In the genomic region with DNA sequence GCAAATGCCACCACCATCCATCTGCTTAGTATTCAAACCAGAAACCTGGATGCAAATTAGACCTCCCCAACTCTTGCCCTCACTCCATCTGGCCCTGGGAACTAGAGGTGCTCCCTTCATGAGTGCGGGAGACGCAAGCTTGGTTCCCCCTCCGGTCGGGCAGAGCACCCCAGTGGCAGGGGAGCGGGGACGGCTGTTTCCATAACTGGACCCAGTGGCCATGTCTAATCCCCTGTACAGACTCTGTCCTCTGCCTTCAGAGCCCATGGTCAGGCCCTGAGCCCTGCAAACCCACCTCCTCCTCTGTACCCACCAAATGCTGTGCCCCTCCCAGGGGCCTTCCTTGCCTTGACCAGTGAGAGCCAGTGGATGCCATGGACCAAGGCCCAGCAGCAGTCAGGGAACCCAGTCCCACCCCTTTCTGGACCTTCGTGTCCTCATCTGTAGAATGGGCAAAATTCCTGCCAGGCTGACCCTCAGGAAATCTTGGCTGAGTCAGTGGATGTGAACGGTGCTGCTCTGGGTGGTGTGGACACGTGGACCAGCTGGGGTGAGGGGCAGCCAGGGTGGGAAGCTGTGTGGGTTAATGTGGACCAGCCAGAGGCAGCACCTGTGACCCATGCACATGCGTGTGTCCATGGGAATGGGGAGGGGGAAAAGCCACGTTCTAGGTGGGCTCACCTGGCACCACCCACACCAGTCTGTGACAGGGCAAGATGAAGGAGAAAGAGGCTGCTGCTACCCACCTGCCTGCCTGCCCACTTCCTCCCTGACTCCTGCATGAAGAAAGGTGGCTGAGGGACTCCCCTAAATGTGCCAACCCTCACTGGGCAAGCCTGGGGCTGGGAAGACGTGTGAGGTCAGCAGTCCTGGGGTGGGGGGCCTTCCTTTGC, we compare ENCODE assay signal across 2 cellular contexts.
TF ChIP-seq lines count a peak whose summit lies in the region.

No MANE protein-coding gene starts in this region.

TF ChIP-seq in GM12891, 5 proteins besides CTCF, POLR2A, EP300 and RAD21:
- 0 out of 2 replicates have a peak, but pooled peaks have one; percentile 13 for TF ChIP-seq SPI1 (IDR thresholded peaks at IDR 0.05; ENCODE audit: low read depth, low read length)
- TF ChIP-seq TAF1 (IDR thresholded peaks at IDR 0.05; ENCODE audit: low read depth, low read length) = no peak
- no peak for TF ChIP-seq POLR2AphosphoS5 (IDR thresholded peaks at IDR 0.05; ENCODE audit: low read depth, low read length)
- no peak for TF ChIP-seq PAX5 (IDR thresholded peaks at IDR 0.05; ENCODE audit: insufficient read depth, low read length, severe bottlenecking)
- no peak for TF ChIP-seq POU2F2 (IDR thresholded peaks at IDR 0.05; ENCODE audit: low read depth, low read length)

TF ChIP-seq in K562, 482 proteins besides CTCF, POLR2A, EP300 and RAD21:
- TF ChIP-seq TBL1XR1 (IDR thresholded peaks at IDR 0.05; ENCODE audit: low read length in 2 of 2) = no peak
- 0 out of 2 replicates have a peak, but pooled peaks have one; percentile 6 for TF ChIP-seq SPI1 (IDR thresholded peaks at IDR 0.05; ENCODE audit: borderline replicate concordance, low read depth, low read length)
